Comparison of ENCODE assay signal across 2 cellular contexts in genomic region chr10:86661161-86662025, GRCh38.
TF ChIP-seq lines count a peak whose summit lies in the region.

No MANE protein-coding gene starts in this region.

TF ChIP-seq in liver, 16 proteins besides CTCF, POLR2A, EP300 and RAD21:
- no peak for TF ChIP-seq ZBTB33 (IDR thresholded peaks at IDR 0.05)
- TF ChIP-seq NR2F2 (IDR thresholded peaks at IDR 0.05) = peak; percentile 23
TF ChIP-seq in liver: peak in this region for 1.

TF ChIP-seq in HepG2, 621 proteins besides CTCF, POLR2A, EP300 and RAD21 (continued from another document):
- TF ChIP-seq HDAC6 (IDR thresholded peaks at IDR 0.05; ENCODE audit: low read depth, low read length) (no peak), NR2F2 (IDR thresholded peaks at IDR 0.05; ENCODE audit: borderline replicate concordance, low read depth) (no peak), HIC2 (CRISPR knock-in tag; IDR thresholded peaks at IDR 0.05; ENCODE audit: low read depth) (no peak), MAFK (conservative IDR thresholded peaks at IDR 0.05 in 1 of 2, IDR thresholded peaks at IDR 0.05 in 1 of 2; ENCODE audit: low read length in 2 of 2) (no peak), IKZF1 (IDR thresholded peaks at IDR 0.05) (no peak), ZNF205 (CRISPR knock-in tag; IDR thresholded peaks at IDR 0.05) (no peak), ZNF10 (CRISPR knock-in tag; IDR thresholded peaks at IDR 0.05; ENCODE audit: borderline replicate concordance, low read depth) (no peak), KDM6A (CRISPR knock-in tag; IDR thresholded peaks at IDR 0.05; ENCODE audit: low read depth) (no peak), SYNCRIP (IDR thresholded peaks at IDR 0.05; ENCODE audit: insufficient read depth, low read depth, low read length) (no peak)
- TF ChIP-seq, protein P1, sequence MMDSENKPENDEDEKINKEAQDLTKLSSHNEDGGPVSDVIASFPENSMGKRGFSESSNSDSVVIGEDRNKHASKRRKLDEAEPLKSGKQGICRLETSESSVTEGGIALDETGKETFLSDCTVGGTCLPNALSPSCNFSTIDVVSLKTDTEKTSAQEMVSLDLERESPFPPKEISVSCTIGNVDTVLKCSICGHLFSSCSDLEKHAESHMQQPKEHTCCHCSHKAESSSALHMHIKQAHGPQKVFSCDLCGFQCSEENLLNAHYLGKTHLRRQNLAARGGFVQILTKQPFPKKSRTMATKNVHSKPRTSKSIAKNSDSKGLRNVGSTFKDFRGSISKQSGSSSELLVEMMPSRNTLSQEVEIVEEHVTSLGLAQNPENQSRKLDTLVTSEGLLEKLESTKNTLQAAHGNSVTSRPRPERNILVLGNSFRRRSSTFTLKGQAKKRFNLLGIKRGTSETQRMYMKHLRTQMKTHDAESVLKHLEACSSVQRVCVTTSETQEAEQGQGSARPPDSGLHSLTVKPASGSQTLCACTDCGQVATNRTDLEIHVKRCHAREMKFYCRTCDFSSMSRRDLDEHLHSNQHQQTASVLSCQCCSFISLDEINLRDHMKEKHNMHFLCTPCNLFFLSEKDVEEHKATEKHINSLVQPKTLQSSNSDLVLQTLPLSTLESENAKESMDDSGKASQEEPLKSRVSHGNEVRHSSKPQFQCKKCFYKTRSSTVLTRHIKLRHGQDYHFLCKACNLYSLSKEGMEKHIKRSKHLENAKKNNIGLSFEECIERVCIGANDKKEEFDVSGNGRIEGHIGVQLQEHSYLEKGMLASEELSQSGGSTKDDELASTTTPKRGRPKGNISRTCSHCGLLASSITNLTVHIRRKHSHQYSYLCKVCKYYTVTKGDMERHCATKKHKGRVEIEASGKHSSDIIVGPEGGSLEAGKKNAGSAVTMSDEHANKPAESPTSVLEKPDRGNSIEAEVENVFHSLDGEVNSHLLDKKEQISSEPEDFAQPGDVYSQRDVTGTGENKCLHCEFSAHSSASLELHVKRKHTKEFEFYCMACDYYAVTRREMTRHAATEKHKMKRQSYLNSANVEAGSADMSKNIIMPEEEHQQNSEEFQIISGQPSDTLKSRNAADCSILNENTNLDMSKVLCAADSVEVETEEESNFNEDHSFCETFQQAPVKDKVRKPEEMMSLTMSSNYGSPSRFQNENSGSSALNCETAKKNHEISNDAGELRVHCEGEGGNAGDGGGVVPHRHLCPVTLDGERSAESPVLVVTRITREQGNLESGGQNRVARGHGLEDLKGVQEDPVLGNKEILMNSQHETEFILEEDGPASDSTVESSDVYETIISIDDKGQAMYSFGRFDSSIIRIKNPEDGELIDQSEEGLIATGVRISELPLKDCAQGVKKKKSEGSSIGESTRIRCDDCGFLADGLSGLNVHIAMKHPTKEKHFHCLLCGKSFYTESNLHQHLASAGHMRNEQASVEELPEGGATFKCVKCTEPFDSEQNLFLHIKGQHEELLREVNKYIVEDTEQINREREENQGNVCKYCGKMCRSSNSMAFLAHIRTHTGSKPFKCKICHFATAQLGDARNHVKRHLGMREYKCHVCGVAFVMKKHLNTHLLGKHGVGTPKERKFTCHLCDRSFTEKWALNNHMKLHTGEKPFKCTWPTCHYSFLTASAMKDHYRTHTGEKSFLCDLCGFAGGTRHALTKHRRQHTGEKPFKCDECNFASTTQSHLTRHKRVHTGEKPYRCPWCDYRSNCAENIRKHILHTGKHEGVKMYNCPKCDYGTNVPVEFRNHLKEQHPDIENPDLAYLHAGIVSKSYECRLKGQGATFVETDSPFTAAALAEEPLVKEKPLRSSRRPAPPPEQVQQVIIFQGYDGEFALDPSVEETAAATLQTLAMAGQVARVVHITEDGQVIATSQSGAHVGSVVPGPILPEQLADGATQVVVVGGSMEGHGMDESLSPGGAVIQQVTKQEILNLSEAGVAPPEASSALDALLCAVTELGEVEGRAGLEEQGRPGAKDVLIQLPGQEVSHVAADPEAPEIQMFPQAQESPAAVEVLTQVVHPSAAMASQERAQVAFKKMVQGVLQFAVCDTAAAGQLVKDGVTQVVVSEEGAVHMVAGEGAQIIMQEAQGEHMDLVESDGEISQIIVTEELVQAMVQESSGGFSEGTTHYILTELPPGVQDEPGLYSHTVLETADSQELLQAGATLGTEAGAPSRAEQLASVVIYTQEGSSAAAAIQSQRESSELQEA (CRISPR knock-in tag; IDR thresholded peaks at IDR 0.05; ENCODE audit: not compliant biosample characterization) = no peak
- TF ChIP-seq, protein P2, sequence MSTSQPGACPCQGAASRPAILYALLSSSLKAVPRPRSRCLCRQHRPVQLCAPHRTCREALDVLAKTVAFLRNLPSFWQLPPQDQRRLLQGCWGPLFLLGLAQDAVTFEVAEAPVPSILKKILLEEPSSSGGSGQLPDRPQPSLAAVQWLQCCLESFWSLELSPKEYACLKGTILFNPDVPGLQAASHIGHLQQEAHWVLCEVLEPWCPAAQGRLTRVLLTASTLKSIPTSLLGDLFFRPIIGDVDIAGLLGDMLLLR (CRISPR knock-in tag; IDR thresholded peaks at IDR 0.05) = no peak
